ENCODE assay signal across 1 cellular context in the genomic region with DNA sequence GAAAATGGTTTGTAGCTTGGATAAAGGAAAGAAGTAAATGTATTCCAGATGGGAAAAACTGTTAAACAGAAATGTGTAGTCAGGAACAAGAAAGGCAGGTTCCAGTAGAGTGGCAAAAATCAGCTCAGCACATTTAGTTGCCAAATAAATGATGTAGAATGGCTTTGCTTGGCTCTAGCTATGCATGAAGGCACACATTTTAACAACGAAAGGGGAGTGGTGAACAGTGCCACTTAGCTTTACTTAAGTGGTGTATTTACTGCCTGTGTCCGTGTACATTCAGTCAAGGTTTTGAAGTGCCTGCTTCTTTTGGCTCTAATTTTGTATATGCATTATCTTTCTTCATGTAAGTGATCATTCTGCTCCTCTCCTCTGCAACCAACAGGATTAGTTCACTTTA.
TF ChIP-seq lines count a peak whose summit lies in the region.

No MANE protein-coding gene starts in this region.

TF ChIP-seq in SK-N-SH treated with all-trans-retinoic acid at 6 μM for 48 hours, 23 proteins besides CTCF, POLR2A, EP300 and RAD21 (continued from another document):
- TF ChIP-seq ZC3H10 (CRISPR knock-in tag; IDR thresholded peaks at IDR 0.05) (no peak), SNAI2 (CRISPR knock-in tag; IDR thresholded peaks at IDR 0.05) (no peak), ZNF70 (CRISPR knock-in tag; IDR thresholded peaks at IDR 0.05) (no peak), ZNF8 (CRISPR knock-in tag; IDR thresholded peaks at IDR 0.05) (no peak), BACH2 (CRISPR knock-in tag; IDR thresholded peaks at IDR 0.05; ENCODE audit: borderline replicate concordance) (no peak), PPARA (CRISPR knock-in tag; IDR thresholded peaks at IDR 0.05; ENCODE audit: borderline replicate concordance) (no peak), CSDC2 (CRISPR knock-in tag; IDR thresholded peaks at IDR 0.05) (no peak), CREB5 (CRISPR knock-in tag; IDR thresholded peaks at IDR 0.05; ENCODE audit: low read depth) (no peak), TOX (CRISPR knock-in tag; IDR thresholded peaks at IDR 0.05; ENCODE audit: borderline replicate concordance) (no peak), ISL1 (CRISPR knock-in tag; IDR thresholded peaks at IDR 0.05) (no peak)
- TF ChIP-seq, protein P1, sequence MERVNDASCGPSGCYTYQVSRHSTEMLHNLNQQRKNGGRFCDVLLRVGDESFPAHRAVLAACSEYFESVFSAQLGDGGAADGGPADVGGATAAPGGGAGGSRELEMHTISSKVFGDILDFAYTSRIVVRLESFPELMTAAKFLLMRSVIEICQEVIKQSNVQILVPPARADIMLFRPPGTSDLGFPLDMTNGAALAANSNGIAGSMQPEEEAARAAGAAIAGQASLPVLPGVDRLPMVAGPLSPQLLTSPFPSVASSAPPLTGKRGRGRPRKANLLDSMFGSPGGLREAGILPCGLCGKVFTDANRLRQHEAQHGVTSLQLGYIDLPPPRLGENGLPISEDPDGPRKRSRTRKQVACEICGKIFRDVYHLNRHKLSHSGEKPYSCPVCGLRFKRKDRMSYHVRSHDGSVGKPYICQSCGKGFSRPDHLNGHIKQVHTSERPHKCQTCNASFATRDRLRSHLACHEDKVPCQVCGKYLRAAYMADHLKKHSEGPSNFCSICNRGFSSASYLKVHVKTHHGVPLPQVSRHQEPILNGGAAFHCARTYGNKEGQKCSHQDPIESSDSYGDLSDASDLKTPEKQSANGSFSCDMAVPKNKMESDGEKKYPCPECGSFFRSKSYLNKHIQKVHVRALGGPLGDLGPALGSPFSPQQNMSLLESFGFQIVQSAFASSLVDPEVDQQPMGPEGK (CRISPR knock-in tag; IDR thresholded peaks at IDR 0.05; ENCODE audit: borderline replicate concordance), result no peak
- TF ChIP-seq, protein P2, sequence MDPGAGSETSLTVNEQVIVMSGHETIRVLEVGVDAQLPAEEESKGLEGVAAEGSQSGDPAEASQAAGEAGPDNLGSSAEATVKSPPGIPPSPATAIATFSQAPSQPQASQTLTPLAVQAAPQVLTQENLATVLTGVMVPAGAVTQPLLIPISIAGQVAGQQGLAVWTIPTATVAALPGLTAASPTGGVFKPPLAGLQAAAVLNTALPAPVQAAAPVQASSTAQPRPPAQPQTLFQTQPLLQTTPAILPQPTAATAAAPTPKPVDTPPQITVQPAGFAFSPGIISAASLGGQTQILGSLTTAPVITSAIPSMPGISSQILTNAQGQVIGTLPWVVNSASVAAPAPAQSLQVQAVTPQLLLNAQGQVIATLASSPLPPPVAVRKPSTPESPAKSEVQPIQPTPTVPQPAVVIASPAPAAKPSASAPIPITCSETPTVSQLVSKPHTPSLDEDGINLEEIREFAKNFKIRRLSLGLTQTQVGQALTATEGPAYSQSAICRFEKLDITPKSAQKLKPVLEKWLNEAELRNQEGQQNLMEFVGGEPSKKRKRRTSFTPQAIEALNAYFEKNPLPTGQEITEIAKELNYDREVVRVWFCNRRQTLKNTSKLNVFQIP (CRISPR knock-in tag; IDR thresholded peaks at IDR 0.05; ENCODE audit: borderline replicate concordance, low read depth), result no peak
